In the genomic region with DNA sequence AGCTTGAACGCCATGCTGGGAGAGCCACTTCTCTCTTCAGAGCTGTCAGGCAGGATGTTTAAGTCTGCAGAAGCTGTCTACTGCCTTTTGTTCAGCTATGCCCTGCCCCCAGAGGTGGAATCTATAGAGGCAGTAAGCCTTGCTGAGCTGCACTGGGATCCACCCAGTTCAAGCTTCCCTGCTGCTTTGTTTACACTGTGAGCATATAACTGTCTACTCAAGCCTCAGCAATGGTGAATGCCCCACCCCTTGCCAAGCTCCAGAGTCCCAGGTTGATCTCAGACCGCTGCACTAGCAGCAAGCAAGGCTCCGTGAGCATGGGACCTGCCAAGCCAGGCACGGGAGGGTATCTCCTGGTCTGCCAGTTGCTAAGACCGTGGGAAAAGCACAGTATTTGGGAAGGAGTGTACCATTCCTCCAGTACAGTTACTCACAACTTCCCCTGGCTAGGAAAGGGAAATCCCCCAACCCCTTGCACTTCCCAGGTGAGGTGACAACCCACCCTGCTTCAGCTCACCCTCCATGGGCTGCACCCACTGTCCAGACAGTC, we compare ENCODE assay signal across 26 cellular contexts. TPM values are rescaled to one million over a fixed set of nuclear protein-coding genes. Genes with fewer than 3 reads are reported as not detected.
DNase-seq lines count a peak whose midpoint lies in the region; ATAC-seq and TF ChIP-seq lines count a peak whose summit lies in the region.
"Had no signal": no experiment of that assay in that cellular context is flagged by ENCODE, and none has a peak within 500 bp of the region (broad histone marks: within the 10 kb centered on the region; RNA-seq: fewer than 3 reads in every experiment).

No MANE protein-coding gene starts in this region.

- H3K4me2 ChIP-seq in neuronal stem cell (ENCODE audit: insufficient read depth, low read length, poor library complexity, severe bottlenecking): no peak overlapping the region

- H4K8ac ChIP-seq in neuronal stem cell (ENCODE audit: low read depth, low read length): no peak overlapping the region

- no peak overlapping the region for H2AK5ac ChIP-seq in neuronal stem cell (ENCODE audit: low read depth, low read length)

- no peak overlapping the region for H3K18ac ChIP-seq in neuronal stem cell (ENCODE audit: low read length)

- H3K9me3 ChIP-seq in neuronal stem cell (replicated peaks in 1 of 2; ENCODE audit: control insufficient read depth in 2 of 2, insufficient read depth in 1 of 2, low read depth in 1 of 2, low read length in 2 of 2): no peaks in the 10 kb centered on the region
- H3K9me3 ChIP-seq: adrenal gland, vagina had no signal

- no peak overlapping the region for H2BK120ac ChIP-seq in neuronal stem cell (ENCODE audit: low read depth, low read length)

- H3K4ac ChIP-seq in neuronal stem cell (ENCODE audit: low read length): no peak overlapping the region

- H3K4me1 ChIP-seq in neuronal stem cell (ENCODE audit: control insufficient read depth in 2 of 2, insufficient read depth in 1 of 2, low read depth in 1 of 2, low read length in 2 of 2): peaks cover 3 to 7% of the 10 kb centered on the region in 2 donors
- H3K4me1 ChIP-seq: adrenal gland, vagina had no signal

- TF ChIP-seq CTCF in brain microvascular endothelial cell (IDR thresholded peaks at IDR 0.05; ENCODE audit: low read depth, low read length, missing control alignments): no peak

- ATAC-seq in GM18907 (IDR thresholded peaks at IDR 0.05; ENCODE audit: unreplicated experiment): no peak
- ATAC-seq: sciatic nerve had no signal

- no peak overlapping the region for H4K91ac ChIP-seq in neuronal stem cell (ENCODE audit: low read depth, low read length, poor library complexity)

- in situ Hi-C loops in brain microvascular endothelial cell (cut with HindIII; ENCODE audit: low pct_ligation_motif_present, low sequenced_read_pairs): no loop called here

- WGBS in neuronal stem cell (ENCODE audit: extremely low coverage in 2 of 2, insufficient read length in 2 of 2, insufficient replicate concordance in 1 of 2), 2 donors: no CpG with 5 or more reads among the region's 5 CpGs

- H3K27ac ChIP-seq in brain microvascular endothelial cell: no peak overlapping the region
- H3K27ac ChIP-seq in neuronal stem cell (replicated peaks; ENCODE audit: low read length): no peak overlapping the region
- H3K27ac ChIP-seq: adrenal gland, cardiac muscle cell, vagina had no signal

- H3K23ac ChIP-seq in neuronal stem cell (ENCODE audit: low read depth, low read length, poor library complexity): no peak overlapping the region

- DNase-seq in NCI-H146 (lab: John Stamatoyannopoulos, UW): peak; percentile 35
- DNase-seq in NCI-H146 treated with DMSO at 0.1 percent for 48 hours (lab: John Stamatoyannopoulos, UW; ENCODE audit: unreplicated experiment): no peak
- DNase-seq in NCI-H460 (ENCODE audit: extremely low read depth, low read depth): peak; percentile 44
- peak; percentile 15 for DNase-seq in brain microvascular endothelial cell
- DNase-seq in neuronal stem cell (ENCODE audit: low spot score): no peak
- DNase-seq in stimulated activated naive CD4-positive, alpha-beta T cell (lab: John Stamatoyannopoulos, UW): no peak
- DNase-seq in EL: no peak
- DNase-seq: activated CD8-positive, alpha-beta memory T cell treated with anti-CD3 and anti-CD28 coated beads, Interleukin-2, amount 50 U/mL, for 48 hours; activated gamma-delta T cell; adrenal gland; Calu3; erythroblast; GF-D8; NCI-H2029; NCI-H774; OCI-M1 had no signal

- no peak overlapping the region for H2BK5ac ChIP-seq in neuronal stem cell (ENCODE audit: low read length)

- no peak overlapping the region for H3K14ac ChIP-seq in neuronal stem cell (ENCODE audit: low read length)

- H2AFZ ChIP-seq in neuronal stem cell (ENCODE audit: low read length): peak overlapping the region; percentile 50

- no peak overlapping the region for H2BK12ac ChIP-seq in neuronal stem cell (ENCODE audit: low read length)

- no peaks in the 10 kb centered on the region for H3K27me3 ChIP-seq in brain microvascular endothelial cell (replicated peaks)
- H3K27me3 ChIP-seq in neuronal stem cell (ENCODE audit: control insufficient read depth in 3 of 3, insufficient read depth in 3 of 3, low read depth in 1 of 3, low read length in 3 of 3): no peaks in the 10 kb centered on the region
- H3K27me3 ChIP-seq: adrenal gland, cardiac muscle cell, vagina had no signal

- no peak overlapping the region for H3K4me3 ChIP-seq in brain microvascular endothelial cell (ENCODE audit: low read depth, low read length)
- no peak overlapping the region for H3K4me3 ChIP-seq in neuronal stem cell (ENCODE audit: low read length in 2 of 2)
- H3K4me3 ChIP-seq: adrenal gland, cardiac muscle cell, vagina had no signal

- H2BK15ac ChIP-seq in neuronal stem cell (ENCODE audit: low read length): no peak overlapping the region

- H3K36me3 ChIP-seq in brain microvascular endothelial cell (replicated peaks): no peaks in the 10 kb centered on the region
- H3K36me3 ChIP-seq in neuronal stem cell (replicated peaks in 1 of 2; ENCODE audit: control insufficient read depth in 2 of 2, insufficient read depth in 2 of 2, low read length in 2 of 2): no peaks in the 10 kb centered on the region
- H3K36me3 ChIP-seq: adrenal gland, cardiac muscle cell, vagina had no signal

- no peaks in the 10 kb centered on the region for H3K79me1 ChIP-seq in neuronal stem cell (ENCODE audit: low read depth, low read length)

- no peak overlapping the region for H3K9ac ChIP-seq in neuronal stem cell (ENCODE audit: low read depth, low read length, poor library complexity)

RNA-seq across cellular contexts. Expression of gene RGS13, which starts 32.6 kb away (rescaled TPM):
- not detected in 2 replicates for total RNA-seq in NCI-H460 (2014; rRNA removed; shearing (Covaris generic))
- polyA plus RNA-seq in NCI-H460 (2014; cell fraction: nucleus; rRNA removed): not detected in 2 replicates
- polyA plus RNA-seq in neuronal stem cell (2013, experiment 1 of 2): not detected
- polyA plus RNA-seq in neuronal stem cell (2013, experiment 2 of 2): not detected
- total RNA-seq: Calu3; dermis microvascular lymphatic vessel endothelial cell; frontal cortex; kidney epithelial cell; osteocyte; T-helper 1 cell treated with Interleukin-12 subunit alpha and Interleukin-12 subunit beta and Interleukin-4 antibody, amounts not matched to agents 30 ng/mL and 1 ng/mL, for 36 hours had no signal
- polyA plus RNA-seq: BJ had no signal

Comparison
In these comparisons a context has a peak if more than half of its experiments do, and no peak if none do; other contexts are left out.
1. DNase-seq: peak in NCI-H146 (single experiment), NCI-H460 (single experiment) and brain microvascular endothelial cell (single experiment); none in NCI-H146 treated with DMSO at 0.1 percent for 48 hours (single experiment), neuronal stem cell (single experiment), stimulated activated naive CD4-positive, alpha-beta T cell (0 of 6) and EL (single experiment).